Comparison of ENCODE assay signal across 8 cellular contexts in the genomic region with DNA sequence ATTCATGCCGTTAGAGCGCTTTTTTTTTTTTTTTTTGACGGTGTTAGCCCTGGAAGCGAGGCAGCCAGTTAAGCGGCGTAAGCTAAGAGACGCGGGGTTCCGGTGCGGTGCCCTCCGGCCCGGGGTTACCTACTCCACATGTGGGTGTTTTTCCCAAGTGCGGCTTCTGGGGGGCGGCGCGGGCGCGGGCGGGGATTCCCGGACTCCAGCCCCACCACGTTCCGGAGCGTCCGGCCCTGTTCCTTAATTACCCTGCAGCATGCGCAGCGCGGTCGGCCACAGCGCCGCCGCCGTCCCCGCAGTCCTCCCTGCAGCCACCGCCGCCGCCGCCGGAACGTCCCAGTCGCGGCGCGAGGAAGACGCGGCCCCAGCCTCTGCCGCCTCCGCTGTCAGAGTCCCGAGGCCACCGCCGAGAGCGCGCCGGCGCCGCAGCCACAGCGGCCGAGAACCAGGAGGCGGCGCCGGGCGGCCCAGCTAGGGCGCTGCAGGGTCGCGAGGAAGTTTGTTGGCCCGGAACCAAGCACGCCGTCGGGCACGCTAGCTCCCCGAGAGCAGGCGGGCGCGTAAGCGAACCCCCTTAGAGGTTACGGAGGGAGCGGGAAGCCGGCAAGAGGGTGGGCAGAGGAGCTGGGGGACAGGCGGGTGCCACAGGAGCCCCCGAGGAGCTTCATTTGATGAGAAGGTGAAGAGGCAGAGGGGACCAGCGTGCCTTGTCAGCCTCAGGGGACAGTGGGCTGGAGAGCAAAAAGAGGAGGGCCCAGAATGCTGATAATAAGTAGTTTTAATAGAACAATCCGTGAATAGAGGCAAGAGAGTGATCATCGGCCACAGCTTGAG. TPM values are rescaled to one million over a fixed set of nuclear protein-coding genes. Genes with fewer than 3 reads are reported as not detected.
DNase-seq lines count a peak whose midpoint lies in the region; ATAC-seq and TF ChIP-seq lines count a peak whose summit lies in the region.

No MANE protein-coding gene starts in this region.

- H3K27me3 Mint-ChIP-seq in IgD-negative memory B cell: no peaks in the 10 kb centered on the region
- peaks cover 40% of the 10 kb centered on the region for H3K27me3 Mint-ChIP-seq in T-helper 17 cell

- H3K27ac Mint-ChIP-seq in IgD-negative memory B cell: peak overlapping the region; percentile 86 to 96 (median 94)
- H3K27ac Mint-ChIP-seq in T-helper 17 cell: peak overlapping the region; percentile 88

- H3K4me3 Mint-ChIP-seq in IgD-negative memory B cell (peak overlapping the region; percentile 88 to 97 (median 94)), T-helper 17 cell (peak overlapping the region; percentile 93)

- H3K4me1 Mint-ChIP-seq in IgD-negative memory B cell (peaks cover 46 to 61% (median 50%) of the 10 kb centered on the region in 3 donors), T-helper 17 cell (peaks cover 30% of the 10 kb centered on the region)

- no peak for TF ChIP-seq CTCF in astrocyte of the spinal cord (IDR thresholded peaks at IDR 0.05; ENCODE audit: low read depth, low read length)

- DNase-seq in EL: peak; percentile 36
- DNase-seq in T-helper 17 cell: peak; percentile 26 to 42 (median 27)
- DNase-seq in astrocyte of the spinal cord (ENCODE audit: low read depth, low spot score): peak; percentile 6
- peak; percentile 69 for DNase-seq in iPS-NIHi7 (ENCODE audit: extremely low spot score)
- DNase-seq in stimulated activated CD4-positive, alpha-beta T cell treated with anti-CD3 and anti-CD28 coated beads, Interleukin-15, amount 100 ng/mL, for 1 hour (ENCODE audit: low read depth in 1 of 2, low spot score in 1 of 2): peak; percentile 18 to 50
- no peak for DNase-seq in NK-92 (lab: John Stamatoyannopoulos, UW; ENCODE audit: unreplicated experiment)

- H3K36me3 Mint-ChIP-seq in IgD-negative memory B cell (peaks cover 4% of the 10 kb centered on the region), T-helper 17 cell (ENCODE audit: low read depth) (no peaks in the 10 kb centered on the region)

- no peaks in the 10 kb centered on the region for H3K9me3 ChIP-seq in T-helper 17 cell (ENCODE audit: control insufficient read depth, low read length, poor library complexity, severe bottlenecking)

- no peaks in the 10 kb centered on the region for H3K9me3 Mint-ChIP-seq in IgD-negative memory B cell

- H3K4me3 ChIP-seq in astrocyte of the spinal cord (ENCODE audit: low read depth, low read length): peak overlapping the region; percentile 53

- in situ Hi-C loops in astrocyte of the spinal cord (cut with HindIII; ENCODE audit: low sequenced_read_pairs): no loop called here

- ATAC-seq in GM21528 (IDR thresholded peaks at IDR 0.05; ENCODE audit: low FRiP score, unreplicated experiment) (peak; percentile 65), T-helper 17 cell (peak; percentile 85)

RNA-seq across cellular contexts. Expression of gene COL19A1, which starts 0.9 kb away (rescaled TPM):
- polyA plus RNA-seq in IgD-negative memory B cell: 5.3 TPM
- total RNA-seq in T-helper 17 cell: 1 to 10 TPM in 1 of 2 donors, not detected in 1; 1.5 TPM
